ENCODE assay signal across 1 cellular context in genomic region chr1:226939439-226940028, GRCh38.
TF ChIP-seq lines count a peak whose summit lies in the region.

No MANE protein-coding gene starts in this region.

TF ChIP-seq in K562, 482 proteins besides CTCF, POLR2A, EP300 and RAD21 (continued from another document and continues in another):
- TF ChIP-seq, protein P1, sequence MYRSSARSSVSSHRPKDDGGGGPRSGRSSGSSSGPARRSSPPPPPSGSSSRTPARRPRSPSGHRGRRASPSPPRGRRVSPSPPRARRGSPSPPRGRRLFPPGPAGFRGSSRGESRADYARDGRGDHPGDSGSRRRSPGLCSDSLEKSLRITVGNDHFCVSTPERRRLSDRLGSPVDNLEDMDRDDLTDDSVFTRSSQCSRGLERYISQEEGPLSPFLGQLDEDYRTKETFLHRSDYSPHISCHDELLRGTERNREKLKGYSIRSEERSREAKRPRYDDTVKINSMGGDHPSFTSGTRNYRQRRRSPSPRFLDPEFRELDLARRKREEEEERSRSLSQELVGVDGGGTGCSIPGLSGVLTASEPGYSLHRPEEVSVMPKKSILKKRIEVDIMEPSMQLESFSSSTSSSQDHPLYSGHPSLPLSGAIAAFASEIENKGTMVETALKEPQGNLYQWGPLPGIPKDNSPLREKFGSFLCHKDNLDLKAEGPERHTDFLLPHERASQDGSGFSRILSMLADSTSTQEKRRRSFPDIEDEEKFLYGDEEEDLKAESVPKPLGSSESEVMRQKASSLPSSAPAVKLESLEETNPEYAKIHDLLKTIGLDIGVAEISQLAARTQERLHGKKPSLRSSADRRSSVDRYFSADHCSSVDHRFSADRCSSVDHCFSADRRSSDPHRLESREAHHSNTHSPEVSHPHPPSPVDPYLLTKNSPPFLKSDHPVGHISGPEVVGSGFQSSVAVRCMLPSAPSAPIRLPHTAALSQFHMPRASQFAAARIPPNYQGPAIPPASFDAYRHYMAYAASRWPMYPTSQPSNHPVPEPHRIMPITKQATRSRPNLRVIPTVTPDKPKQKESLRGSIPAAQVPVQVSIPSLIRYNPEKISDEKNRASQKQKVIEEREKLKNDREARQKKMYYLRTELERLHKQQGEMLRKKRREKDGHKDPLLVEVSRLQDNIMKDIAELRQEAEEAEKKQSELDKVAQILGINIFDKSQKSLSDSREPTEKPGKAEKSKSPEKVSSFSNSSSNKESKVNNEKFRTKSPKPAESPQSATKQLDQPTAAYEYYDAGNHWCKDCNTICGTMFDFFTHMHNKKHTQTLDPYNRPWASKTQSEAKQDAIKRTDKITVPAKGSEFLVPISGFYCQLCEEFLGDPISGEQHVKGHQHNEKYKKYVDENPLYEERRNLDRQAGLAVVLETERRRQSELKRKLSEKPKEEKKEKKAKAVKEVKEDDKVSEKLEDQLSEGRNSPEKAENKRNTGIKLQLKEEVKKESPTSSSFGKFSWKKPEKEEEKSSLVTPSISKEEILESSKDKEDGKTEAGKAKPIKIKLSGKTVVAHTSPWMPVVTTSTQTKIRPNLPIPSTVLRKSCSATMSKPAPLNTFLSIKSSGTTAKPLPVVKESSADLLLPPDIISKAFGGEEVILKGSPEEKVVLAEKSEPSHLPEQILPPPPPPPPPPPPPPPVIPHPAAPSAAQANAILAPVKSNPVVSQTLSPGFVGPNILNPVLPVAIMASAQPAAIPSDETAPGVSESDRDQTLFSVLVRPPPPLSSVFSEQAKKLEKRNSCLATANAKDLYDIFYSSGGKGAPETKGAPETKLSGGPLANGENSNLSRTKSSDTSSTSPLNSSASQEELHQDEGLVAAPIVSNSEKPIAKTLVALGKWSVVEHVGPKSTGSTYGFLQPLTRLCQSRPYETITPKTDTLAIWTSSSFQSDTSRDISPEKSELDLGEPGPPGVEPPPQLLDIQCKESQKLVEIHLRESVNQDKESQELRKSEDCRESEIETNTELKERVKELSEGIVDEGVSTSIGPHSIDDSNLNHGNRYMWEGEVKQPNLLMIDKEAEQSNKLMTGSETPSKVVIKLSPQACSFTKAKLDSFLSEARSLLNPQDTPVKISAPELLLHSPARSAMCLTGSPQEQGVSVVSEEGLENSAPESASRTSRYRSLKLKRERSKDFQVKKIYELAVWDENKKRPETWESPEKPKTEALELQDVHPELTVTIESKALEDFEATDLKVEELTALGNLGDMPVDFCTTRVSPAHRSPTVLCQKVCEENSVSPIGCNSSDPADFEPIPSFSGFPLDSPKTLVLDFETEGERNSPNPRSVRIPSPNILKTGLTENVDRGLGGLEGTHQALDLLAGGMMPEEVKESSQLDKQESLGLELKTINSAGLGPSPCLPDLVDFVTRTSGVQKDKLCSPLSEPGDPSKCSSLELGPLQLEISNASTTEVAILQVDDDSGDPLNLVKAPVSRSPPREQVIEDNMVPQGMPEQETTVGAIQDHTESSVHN (IDR thresholded peaks at IDR 0.05; ENCODE audit: borderline replicate concordance in 1 of 2, low read depth in 1 of 2): no peak
- TF ChIP-seq CBX8 (IDR thresholded peaks at IDR 0.05; ENCODE audit: borderline replicate concordance, extremely low read depth, low read depth, low read length, poor library complexity, severe bottlenecking) (no peak), MITF (IDR thresholded peaks at IDR 0.05) (no peak), HDAC6 (IDR thresholded peaks at IDR 0.05; ENCODE audit: low read depth, low read length) (no peak), ELK3 (CRISPR knock-in tag; IDR thresholded peaks at IDR 0.05) (no peak), SP2 (IDR thresholded peaks at IDR 0.05; ENCODE audit: extremely low read depth, low read depth, low read length, poor library complexity, severe bottlenecking) (no peak), EGR1 (conservative IDR thresholded peaks at IDR 0.05) (no peak), HNRNPH1 (optimal IDR thresholded peaks at IDR 0.05; ENCODE audit: low read depth, low read length) (no peak), ZNF23 (CRISPR knock-in tag; IDR thresholded peaks at IDR 0.05) (no peak), POLR2H (tag; IDR thresholded peaks at IDR 0.05; ENCODE audit: low read depth) (peak; percentile 95), NFRKB (IDR thresholded peaks at IDR 0.05; ENCODE audit: low read depth) (peak; percentile 95), MLX (CRISPR knock-in tag; conservative IDR thresholded peaks at IDR 0.05) (no peak), HNRNPUL1 (IDR thresholded peaks at IDR 0.05; ENCODE audit: low read length) (no peak), CBX3 (IDR thresholded peaks at IDR 0.05; ENCODE audit: borderline replicate concordance in 1 of 2, low read length in 2 of 2) (peak in 1 of 2 experiments; percentile 73; a peak in 1 of 3 replicates), CBX5 (IDR thresholded peaks at IDR 0.05; ENCODE audit: borderline replicate concordance, low read depth) (no peak), ZBTB43 (CRISPR knock-in tag; IDR thresholded peaks at IDR 0.05) (peak; percentile 89; the same call in 1 of the 2 replicates), TFAM (CRISPR knock-in tag; conservative IDR thresholded peaks at IDR 0.05) (no peak), ZFX (CRISPR knock-in tag; IDR thresholded peaks at IDR 0.05) (peak; percentile 99), PURB (CRISPR knock-in tag; IDR thresholded peaks at IDR 0.05; ENCODE audit: low read depth) (no peak), POLR2B (IDR thresholded peaks at IDR 0.05; ENCODE audit: low read depth, partially characterized antibody) (peak; percentile 96), NR2F6 (CRISPR knock-in tag; IDR thresholded peaks at IDR 0.05) (no peak), PTTG1 (tag; IDR thresholded peaks at IDR 0.05; ENCODE audit: low read depth) (no peak), ILF3 (IDR thresholded peaks at IDR 0.05; ENCODE audit: borderline replicate concordance) (no peak), NFATC3 (IDR thresholded peaks at IDR 0.05) (no peak), ZNF696 (CRISPR knock-in tag; conservative IDR thresholded peaks at IDR 0.05) (no peak), HNRNPLL (IDR thresholded peaks at IDR 0.05; ENCODE audit: low read depth, low read length, poor library complexity, severe bottlenecking) (no peak), POLR2AphosphoS2 (IDR thresholded peaks at IDR 0.05; ENCODE audit: low read length) (peak; percentile 63; the same call in 1 of the 2 replicates), EZH2 (IDR thresholded peaks at IDR 0.05; ENCODE audit: borderline replicate concordance, low read depth, low read length) (no peak), ZNF785 (CRISPR knock-in tag; IDR thresholded peaks at IDR 0.05) (no peak), PHF21A (IDR thresholded peaks at IDR 0.05; ENCODE audit: borderline replicate concordance, low read depth) (no peak), TOE1 (IDR thresholded peaks at IDR 0.05; ENCODE audit: borderline replicate concordance) (0 out of 2 replicates have a peak, but pooled peaks have one; percentile 25), TOE1 (CRISPR knock-in tag; IDR thresholded peaks at IDR 0.05; ENCODE audit: borderline replicate concordance, low read depth) (peak; percentile 85), ZNF436 (CRISPR knock-in tag; IDR thresholded peaks at IDR 0.05) (0 out of 2 replicates have a peak, but pooled peaks have one; percentile 53), SLC30A9 (CRISPR knock-in tag; IDR thresholded peaks at IDR 0.05) (no peak), VEZF1 (CRISPR knock-in tag; IDR thresholded peaks at IDR 0.05) (no peak), NR3C1 (CRISPR knock-in tag; IDR thresholded peaks at IDR 0.05) (peak; percentile 97), ZNF589 (CRISPR knock-in tag; IDR thresholded peaks at IDR 0.05; ENCODE audit: low read depth) (peak; percentile 76; the same call in 1 of the 2 replicates), HNRNPL (IDR thresholded peaks at IDR 0.05; ENCODE audit: low read depth, low read length) (no peak), IRF1 (CRISPR knock-in tag; IDR thresholded peaks at IDR 0.05; ENCODE audit: borderline replicate concordance) (peak; percentile 96; the same call in 1 of the 2 replicates)
- TF ChIP-seq, protein P2, sequence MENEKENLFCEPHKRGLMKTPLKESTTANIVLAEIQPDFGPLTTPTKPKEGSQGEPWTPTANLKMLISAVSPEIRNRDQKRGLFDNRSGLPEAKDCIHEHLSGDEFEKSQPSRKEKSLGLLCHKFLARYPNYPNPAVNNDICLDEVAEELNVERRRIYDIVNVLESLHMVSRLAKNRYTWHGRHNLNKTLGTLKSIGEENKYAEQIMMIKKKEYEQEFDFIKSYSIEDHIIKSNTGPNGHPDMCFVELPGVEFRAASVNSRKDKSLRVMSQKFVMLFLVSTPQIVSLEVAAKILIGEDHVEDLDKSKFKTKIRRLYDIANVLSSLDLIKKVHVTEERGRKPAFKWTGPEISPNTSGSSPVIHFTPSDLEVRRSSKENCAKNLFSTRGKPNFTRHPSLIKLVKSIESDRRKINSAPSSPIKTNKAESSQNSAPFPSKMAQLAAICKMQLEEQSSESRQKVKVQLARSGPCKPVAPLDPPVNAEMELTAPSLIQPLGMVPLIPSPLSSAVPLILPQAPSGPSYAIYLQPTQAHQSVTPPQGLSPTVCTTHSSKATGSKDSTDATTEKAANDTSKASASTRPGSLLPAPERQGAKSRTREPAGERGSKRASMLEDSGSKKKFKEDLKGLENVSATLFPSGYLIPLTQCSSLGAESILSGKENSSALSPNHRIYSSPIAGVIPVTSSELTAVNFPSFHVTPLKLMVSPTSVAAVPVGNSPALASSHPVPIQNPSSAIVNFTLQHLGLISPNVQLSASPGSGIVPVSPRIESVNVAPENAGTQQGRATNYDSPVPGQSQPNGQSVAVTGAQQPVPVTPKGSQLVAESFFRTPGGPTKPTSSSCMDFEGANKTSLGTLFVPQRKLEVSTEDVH (IDR thresholded peaks at IDR 0.05; ENCODE audit: low read depth, partially characterized antibody): no peak
- TF ChIP-seq, protein P3, sequence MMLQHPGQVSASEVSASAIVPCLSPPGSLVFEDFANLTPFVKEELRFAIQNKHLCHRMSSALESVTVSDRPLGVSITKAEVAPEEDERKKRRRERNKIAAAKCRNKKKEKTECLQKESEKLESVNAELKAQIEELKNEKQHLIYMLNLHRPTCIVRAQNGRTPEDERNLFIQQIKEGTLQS (IDR thresholded peaks at IDR 0.05): no peak
- TF ChIP-seq, protein P3 (CRISPR knock-in tag; conservative IDR thresholded peaks at IDR 0.05): peak; percentile 48; the same call in 1 of the 2 replicates
- TF ChIP-seq, protein P4, sequence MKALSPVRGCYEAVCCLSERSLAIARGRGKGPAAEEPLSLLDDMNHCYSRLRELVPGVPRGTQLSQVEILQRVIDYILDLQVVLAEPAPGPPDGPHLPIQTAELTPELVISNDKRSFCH (CRISPR knock-in tag; IDR thresholded peaks at IDR 0.05): no peak
- TF ChIP-seq, protein P4 (tag; IDR thresholded peaks at IDR 0.05): peak; percentile 70; the same call in 1 of the 2 replicates
